ENCODE assay signal across 9 cellular contexts in the genomic region with DNA sequence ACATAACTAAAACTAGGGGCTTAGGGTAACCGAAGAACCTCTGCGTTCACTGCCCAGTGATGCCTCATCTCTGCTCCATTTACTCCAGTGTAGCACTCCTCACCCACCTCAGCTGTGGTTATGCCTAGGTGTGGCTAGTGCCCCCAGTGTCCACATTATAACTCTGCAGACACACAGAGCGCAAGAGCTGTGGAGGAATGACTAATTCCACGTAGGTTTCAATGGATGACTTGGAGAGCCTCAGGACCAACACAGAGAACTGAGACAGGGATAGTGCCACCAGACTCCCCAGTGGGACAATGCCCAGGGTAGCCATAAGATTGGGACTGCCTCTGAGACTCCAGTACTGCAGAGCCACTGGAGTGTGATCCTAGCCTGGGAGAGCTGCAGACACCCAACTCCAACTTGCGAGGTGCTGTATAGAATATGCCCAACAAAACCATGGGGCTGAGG.
A peak's percentile ranks its signal among the peaks of the same experiment; 100 is the strongest.
DNase-seq lines count a peak whose midpoint lies in the region; ATAC-seq and TF ChIP-seq lines count a peak whose summit lies in the region.
"Had no signal": no experiment of that assay in that cellular context is flagged by ENCODE, and none has a peak within 500 bp of the region (broad histone marks: within the 10 kb centered on the region; RNA-seq: fewer than 3 reads in every experiment).

No MANE protein-coding gene starts in this region.

- ATAC-seq in HG03196 (IDR thresholded peaks at IDR 0.05; ENCODE audit: unreplicated experiment) (no peak), HG02884 (IDR thresholded peaks at IDR 0.05; ENCODE audit: unreplicated experiment) (no peak)
- ATAC-seq in naive thymus-derived CD8-positive, alpha-beta T cell: no peak

- H3K36me3 Mint-ChIP-seq in HFFc6 (ENCODE audit: low read depth) (peaks cover 44% of the 10 kb centered on the region), progenitor cell of endocrine pancreas (ENCODE audit: insufficient read depth) (peaks cover 8% of the 10 kb centered on the region)
- H3K36me3 Mint-ChIP-seq in naive thymus-derived CD8-positive, alpha-beta T cell: peaks cover 0 to 10% (median 0%) of the 10 kb centered on the region in 3 donors

- TF ChIP-seq CTCF in HFFc6 (IDR thresholded peaks at IDR 0.05) (peak; percentile 67), WI38 (IDR thresholded peaks at IDR 0.05; ENCODE audit: low read depth, low read length) (peak; percentile 34; the same call in 1 of the 2 replicates), progenitor cell of endocrine pancreas (IDR thresholded peaks at IDR 0.05; ENCODE audit: unreplicated experiment) (no peak)

- H3K4me1 Mint-ChIP-seq in HFFc6 (ENCODE audit: low read depth) (peaks cover 99% of the 10 kb centered on the region), progenitor cell of endocrine pancreas (ENCODE audit: low read depth) (no peaks in the 10 kb centered on the region)
- H3K4me1 Mint-ChIP-seq in naive thymus-derived CD8-positive, alpha-beta T cell: peaks cover 0 to under 1% (median 0%) of the 10 kb centered on the region in 4 donors
- H3K4me1 Mint-ChIP-seq: neural crest cell had no signal

- peak overlapping the region; percentile 32; the same call in 1 of the 2 replicates for H3K4me3 Mint-ChIP-seq in HFFc6
- no peak overlapping the region for H3K4me3 Mint-ChIP-seq in naive thymus-derived CD8-positive, alpha-beta T cell
- no peak overlapping the region for H3K4me3 Mint-ChIP-seq in progenitor cell of endocrine pancreas (ENCODE audit: low read depth)
- H3K4me3 Mint-ChIP-seq: neural crest cell had no signal

- no peak overlapping the region for H3K4me3 ChIP-seq in WI38 (ENCODE audit: low read depth, low read length)

- POLR2A ChIA-PET in naive thymus-derived CD8-positive, alpha-beta T cell (lab: Charles Lee): no interaction called here

- H3K27me3 Mint-ChIP-seq in HFFc6 (ENCODE audit: insufficient read depth): peaks cover 38% of the 10 kb centered on the region
- no peaks in the 10 kb centered on the region for H3K27me3 Mint-ChIP-seq in naive thymus-derived CD8-positive, alpha-beta T cell
- no peaks in the 10 kb centered on the region for H3K27me3 Mint-ChIP-seq in progenitor cell of endocrine pancreas

- H3K9me3 Mint-ChIP-seq in HFFc6: peaks cover 8% of the 10 kb centered on the region; the same call in 1 of the 2 replicates
- no peaks in the 10 kb centered on the region for H3K9me3 Mint-ChIP-seq in naive thymus-derived CD8-positive, alpha-beta T cell
- peaks cover 12% of the 10 kb centered on the region for H3K9me3 Mint-ChIP-seq in progenitor cell of endocrine pancreas (ENCODE audit: low read depth)

- H3K27ac Mint-ChIP-seq in HFFc6: peak overlapping the region; percentile 88
- no peak overlapping the region for H3K27ac Mint-ChIP-seq in naive thymus-derived CD8-positive, alpha-beta T cell
- H3K27ac Mint-ChIP-seq in progenitor cell of endocrine pancreas: no peak overlapping the region

- DNase-seq in EH (ENCODE audit: low read depth) (peak; percentile 67), HFFc6 (peak; percentile 78), kidney tubule cell (ENCODE audit: low spot score) (peak; percentile 75), progenitor cell of endocrine pancreas (ENCODE audit: low spot score, unreplicated experiment) (no peak)
- DNase-seq in naive thymus-derived CD8-positive, alpha-beta T cell: no peak

Comparison
In these comparisons a context has a peak if more than half of its experiments do, and no peak if none do; other contexts are left out.
1. DNase-seq: peak in EH (single experiment), HFFc6 (single experiment) and kidney tubule cell (single experiment); none in naive thymus-derived CD8-positive, alpha-beta T cell (0 of 10) and progenitor cell of endocrine pancreas (single experiment).